Comparison of ENCODE assay signal across 25 cellular contexts in the genomic region with DNA sequence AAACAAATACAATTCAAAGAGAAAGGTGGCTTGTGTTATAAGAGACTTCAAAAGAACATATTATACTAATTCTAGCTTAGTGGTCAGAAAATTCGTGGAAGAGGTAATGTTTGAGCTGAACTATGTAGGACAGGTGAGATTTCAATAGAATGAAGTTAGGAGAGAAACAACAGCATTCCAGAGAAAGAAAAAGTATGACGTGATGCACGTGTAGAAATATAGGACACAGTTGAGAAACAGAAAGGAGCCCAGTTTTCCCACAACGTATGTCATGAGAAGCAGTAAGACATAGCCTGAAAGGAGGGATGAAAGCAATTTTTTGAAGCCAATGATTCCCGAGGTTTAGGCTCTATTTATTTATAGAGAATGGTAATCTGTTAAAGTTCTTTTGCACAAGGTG. TPM values are rescaled to one million over a fixed set of nuclear protein-coding genes. Genes with fewer than 3 reads are reported as not detected.
"Had no signal": no experiment of that assay in that cellular context is flagged by ENCODE, and none has a peak within 500 bp of the region (broad histone marks: within the 10 kb centered on the region; RNA-seq: fewer than 3 reads in every experiment).

No MANE protein-coding gene starts in this region.

- H3K9ac ChIP-seq: KMS-11, SK-N-SH had no signal

- H3K27me3 Mint-ChIP-seq: IgD-negative memory B cell had no signal

- H3K27ac Mint-ChIP-seq: IgD-negative memory B cell, T-cell had no signal

- H3K27ac ChIP-seq: KMS-11 had no signal

- H3K4me3 Mint-ChIP-seq: IgD-negative memory B cell, T-cell had no signal

- H3K9me3 ChIP-seq: SK-N-SH had no signal

- H3K36me3 Mint-ChIP-seq: IgD-negative memory B cell, T-cell had no signal

- H3K4me3 ChIP-seq: K562 had no signal

- FAIRE-seq: K562, RCC 7860 had no signal

- H3K4me1 Mint-ChIP-seq: IgD-negative memory B cell, T-cell had no signal

- DNase-seq: Kasumi-1, MV-4-11, NCI-H1092, NCI-H1105 treated with DMSO at 0.1 percent for 48 hours, NCI-H1417 treated with DMSO at 0.1 percent for 48 hours, NCI-H146, NCI-H1694 treated with DMSO at 0.1 percent for 48 hours, NCI-H1930, NCI-H2081, NCI-H2107, NCI-H2227 treated with DMSO at 0.1 percent for 48 hours, NCI-H524 treated with DMSO at 0.1 percent for 48 hours, NCI-H69, NCI-H774, PC-3, RPMI8226, SHP77, SK-N-SH, SW 1271, T-cell had no signal

- ATAC-seq: K562, PC-3, T-cell had no signal

- H3K4me2 ChIP-seq: KMS-11, SK-N-SH had no signal

RNA-seq across cellular contexts. Expression of a gene that starts 18.7 kb away (rescaled TPM):
- total RNA-seq: OCI-LY7 had no signal
- polyA plus RNA-seq: IgD-negative memory B cell had no signal
